In the genomic region with DNA sequence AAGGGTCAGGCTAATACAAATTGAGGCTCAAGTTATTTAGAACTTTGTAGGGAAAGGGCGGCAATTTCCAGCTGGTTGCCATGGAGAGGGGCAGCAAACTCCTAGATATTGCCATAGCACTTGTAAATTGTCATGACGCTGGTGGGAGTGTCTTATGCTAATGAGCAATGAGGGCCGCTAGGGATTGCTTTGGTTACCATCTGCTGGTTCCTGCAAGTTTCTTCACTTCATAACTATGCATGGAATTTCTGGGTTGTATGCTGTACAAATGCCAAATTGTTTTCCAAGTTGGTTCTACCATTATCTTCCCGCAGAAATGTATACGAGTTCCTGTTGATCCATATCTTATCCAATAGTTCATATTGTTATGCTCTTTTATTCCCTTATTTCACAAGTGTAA, we compare ENCODE assay signal across 1 cellular context.
TF ChIP-seq lines count a peak whose summit lies in the region.

No MANE protein-coding gene starts in this region.

TF ChIP-seq in GM23338, 12 proteins besides CTCF, POLR2A, EP300 and RAD21 (continued from another document):
- TF ChIP-seq, protein P1, sequence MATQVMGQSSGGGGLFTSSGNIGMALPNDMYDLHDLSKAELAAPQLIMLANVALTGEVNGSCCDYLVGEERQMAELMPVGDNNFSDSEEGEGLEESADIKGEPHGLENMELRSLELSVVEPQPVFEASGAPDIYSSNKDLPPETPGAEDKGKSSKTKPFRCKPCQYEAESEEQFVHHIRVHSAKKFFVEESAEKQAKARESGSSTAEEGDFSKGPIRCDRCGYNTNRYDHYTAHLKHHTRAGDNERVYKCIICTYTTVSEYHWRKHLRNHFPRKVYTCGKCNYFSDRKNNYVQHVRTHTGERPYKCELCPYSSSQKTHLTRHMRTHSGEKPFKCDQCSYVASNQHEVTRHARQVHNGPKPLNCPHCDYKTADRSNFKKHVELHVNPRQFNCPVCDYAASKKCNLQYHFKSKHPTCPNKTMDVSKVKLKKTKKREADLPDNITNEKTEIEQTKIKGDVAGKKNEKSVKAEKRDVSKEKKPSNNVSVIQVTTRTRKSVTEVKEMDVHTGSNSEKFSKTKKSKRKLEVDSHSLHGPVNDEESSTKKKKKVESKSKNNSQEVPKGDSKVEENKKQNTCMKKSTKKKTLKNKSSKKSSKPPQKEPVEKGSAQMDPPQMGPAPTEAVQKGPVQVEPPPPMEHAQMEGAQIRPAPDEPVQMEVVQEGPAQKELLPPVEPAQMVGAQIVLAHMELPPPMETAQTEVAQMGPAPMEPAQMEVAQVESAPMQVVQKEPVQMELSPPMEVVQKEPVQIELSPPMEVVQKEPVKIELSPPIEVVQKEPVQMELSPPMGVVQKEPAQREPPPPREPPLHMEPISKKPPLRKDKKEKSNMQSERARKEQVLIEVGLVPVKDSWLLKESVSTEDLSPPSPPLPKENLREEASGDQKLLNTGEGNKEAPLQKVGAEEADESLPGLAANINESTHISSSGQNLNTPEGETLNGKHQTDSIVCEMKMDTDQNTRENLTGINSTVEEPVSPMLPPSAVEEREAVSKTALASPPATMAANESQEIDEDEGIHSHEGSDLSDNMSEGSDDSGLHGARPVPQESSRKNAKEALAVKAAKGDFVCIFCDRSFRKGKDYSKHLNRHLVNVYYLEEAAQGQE (IDR thresholded peaks at IDR 0.05; ENCODE audit: unreplicated experiment) = no peak
- TF ChIP-seq EZH2phosphoT487 (IDR thresholded peaks at IDR 0.05; ENCODE audit: unreplicated experiment) = no peak
- no peak for TF ChIP-seq EZH2 (IDR thresholded peaks at IDR 0.05; ENCODE audit: low read depth, unreplicated experiment)
- no peak for TF ChIP-seq NANOG (IDR thresholded peaks at IDR 0.05; ENCODE audit: borderline replicate concordance)
- TF ChIP-seq, protein P2, sequence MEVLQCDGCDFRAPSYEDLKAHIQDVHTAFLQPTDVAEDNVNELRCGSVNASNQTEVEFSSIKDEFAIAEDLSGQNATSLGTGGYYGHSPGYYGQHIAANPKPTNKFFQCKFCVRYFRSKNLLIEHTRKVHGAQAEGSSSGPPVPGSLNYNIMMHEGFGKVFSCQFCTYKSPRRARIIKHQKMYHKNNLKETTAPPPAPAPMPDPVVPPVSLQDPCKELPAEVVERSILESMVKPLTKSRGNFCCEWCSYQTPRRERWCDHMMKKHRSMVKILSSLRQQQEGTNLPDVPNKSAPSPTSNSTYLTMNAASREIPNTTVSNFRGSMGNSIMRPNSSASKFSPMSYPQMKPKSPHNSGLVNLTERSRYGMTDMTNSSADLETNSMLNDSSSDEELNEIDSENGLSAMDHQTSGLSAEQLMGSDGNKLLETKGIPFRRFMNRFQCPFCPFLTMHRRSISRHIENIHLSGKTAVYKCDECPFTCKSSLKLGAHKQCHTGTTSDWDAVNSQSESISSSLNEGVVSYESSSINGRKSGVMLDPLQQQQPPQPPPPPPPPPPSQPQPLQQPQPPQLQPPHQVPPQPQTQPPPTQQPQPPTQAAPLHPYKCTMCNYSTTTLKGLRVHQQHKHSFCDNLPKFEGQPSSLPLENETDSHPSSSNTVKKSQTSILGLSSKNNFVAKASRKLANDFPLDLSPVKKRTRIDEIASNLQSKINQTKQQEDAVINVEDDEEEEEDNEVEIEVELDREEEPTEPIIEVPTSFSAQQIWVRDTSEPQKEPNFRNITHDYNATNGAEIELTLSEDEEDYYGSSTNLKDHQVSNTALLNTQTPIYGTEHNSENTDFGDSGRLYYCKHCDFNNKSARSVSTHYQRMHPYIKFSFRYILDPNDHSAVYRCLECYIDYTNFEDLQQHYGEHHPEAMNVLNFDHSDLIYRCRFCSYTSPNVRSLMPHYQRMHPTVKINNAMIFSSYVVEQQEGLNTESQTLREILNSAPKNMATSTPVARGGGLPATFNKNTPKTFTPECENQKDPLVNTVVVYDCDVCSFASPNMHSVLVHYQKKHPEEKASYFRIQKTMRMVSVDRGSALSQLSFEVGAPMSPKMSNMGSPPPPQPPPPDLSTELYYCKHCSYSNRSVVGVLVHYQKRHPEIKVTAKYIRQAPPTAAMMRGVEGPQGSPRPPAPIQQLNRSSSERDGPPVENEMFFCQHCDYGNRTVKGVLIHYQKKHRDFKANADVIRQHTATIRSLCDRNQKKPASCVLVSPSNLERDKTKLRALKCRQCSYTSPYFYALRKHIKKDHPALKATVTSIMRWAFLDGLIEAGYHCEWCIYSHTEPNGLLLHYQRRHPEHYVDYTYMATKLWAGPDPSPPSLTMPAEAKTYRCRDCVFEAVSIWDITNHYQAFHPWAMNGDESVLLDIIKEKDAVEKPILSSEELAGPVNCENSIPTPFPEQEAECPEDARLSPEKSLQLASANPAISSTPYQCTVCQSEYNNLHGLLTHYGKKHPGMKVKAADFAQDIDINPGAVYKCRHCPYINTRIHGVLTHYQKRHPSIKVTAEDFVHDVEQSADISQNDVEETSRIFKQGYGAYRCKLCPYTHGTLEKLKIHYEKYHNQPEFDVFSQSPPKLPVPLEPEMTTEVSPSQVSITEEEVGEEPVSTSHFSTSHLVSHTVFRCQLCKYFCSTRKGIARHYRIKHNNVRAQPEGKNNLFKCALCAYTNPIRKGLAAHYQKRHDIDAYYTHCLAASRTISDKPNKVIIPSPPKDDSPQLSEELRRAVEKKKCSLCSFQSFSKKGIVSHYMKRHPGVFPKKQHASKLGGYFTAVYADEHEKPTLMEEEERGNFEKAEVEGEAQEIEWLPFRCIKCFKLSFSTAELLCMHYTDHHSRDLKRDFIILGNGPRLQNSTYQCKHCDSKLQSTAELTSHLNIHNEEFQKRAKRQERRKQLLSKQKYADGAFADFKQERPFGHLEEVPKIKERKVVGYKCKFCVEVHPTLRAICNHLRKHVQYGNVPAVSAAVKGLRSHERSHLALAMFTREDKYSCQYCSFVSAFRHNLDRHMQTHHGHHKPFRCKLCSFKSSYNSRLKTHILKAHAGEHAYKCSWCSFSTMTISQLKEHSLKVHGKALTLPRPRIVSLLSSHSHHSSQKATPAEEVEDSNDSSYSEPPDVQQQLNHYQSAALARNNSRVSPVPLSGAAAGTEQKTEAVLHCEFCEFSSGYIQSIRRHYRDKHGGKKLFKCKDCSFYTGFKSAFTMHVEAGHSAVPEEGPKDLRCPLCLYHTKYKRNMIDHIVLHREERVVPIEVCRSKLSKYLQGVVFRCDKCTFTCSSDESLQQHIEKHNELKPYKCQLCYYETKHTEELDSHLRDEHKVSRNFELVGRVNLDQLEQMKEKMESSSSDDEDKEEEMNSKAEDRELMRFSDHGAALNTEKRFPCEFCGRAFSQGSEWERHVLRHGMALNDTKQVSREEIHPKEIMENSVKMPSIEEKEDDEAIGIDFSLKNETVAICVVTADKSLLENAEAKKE (CRISPR knock-in tag; IDR thresholded peaks at IDR 0.05) = no peak
- TF ChIP-seq, protein P3, sequence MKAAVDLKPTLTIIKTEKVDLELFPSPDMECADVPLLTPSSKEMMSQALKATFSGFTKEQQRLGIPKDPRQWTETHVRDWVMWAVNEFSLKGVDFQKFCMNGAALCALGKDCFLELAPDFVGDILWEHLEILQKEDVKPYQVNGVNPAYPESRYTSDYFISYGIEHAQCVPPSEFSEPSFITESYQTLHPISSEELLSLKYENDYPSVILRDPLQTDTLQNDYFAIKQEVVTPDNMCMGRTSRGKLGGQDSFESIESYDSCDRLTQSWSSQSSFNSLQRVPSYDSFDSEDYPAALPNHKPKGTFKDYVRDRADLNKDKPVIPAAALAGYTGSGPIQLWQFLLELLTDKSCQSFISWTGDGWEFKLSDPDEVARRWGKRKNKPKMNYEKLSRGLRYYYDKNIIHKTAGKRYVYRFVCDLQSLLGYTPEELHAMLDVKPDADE (IDR thresholded peaks at IDR 0.05) = no peak
- no peak for TF ChIP-seq ZNF114 (CRISPR knock-in tag; IDR thresholded peaks at IDR 0.05)
- TF ChIP-seq CREB1 (CRISPR knock-in tag; IDR thresholded peaks at IDR 0.05; ENCODE audit: low read depth) = no peak
- no peak for TF ChIP-seq ZNF331 (CRISPR knock-in tag; IDR thresholded peaks at IDR 0.05; ENCODE audit: low read depth)
- TF ChIP-seq POLR2AphosphoS5 (IDR thresholded peaks at IDR 0.05; ENCODE audit: low read depth) = no peak
